In the genomic region with DNA sequence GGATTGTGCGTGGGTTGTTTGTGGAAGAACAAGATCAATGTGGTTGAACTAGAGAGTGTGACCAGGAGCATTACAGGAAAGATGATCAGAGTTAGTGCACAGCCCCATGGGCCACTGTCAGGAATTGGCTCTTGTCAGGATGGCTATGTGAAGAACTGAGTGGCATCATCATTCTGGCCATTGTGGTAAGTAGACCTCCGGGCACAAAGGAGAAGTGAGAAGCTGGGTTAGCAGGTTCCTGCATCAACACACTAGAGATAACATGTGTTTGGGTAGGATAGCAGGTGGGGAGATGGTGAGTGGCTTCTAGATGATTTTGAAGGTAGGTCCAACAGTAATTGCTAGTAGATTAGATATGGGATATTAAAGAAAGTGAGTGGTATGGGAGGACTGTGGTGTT, we compare ENCODE assay signal across 22 cellular contexts.
"Had no signal": no experiment of that assay in that cellular context is flagged by ENCODE, and none has a peak within 500 bp of the region (broad histone marks: within the 10 kb centered on the region; RNA-seq: fewer than 3 reads in every experiment).

No MANE protein-coding gene starts in this region.

- H3K27ac Mint-ChIP-seq: activated B cell treated with CpG ODN at 0.5 μM for 24 hours; activated CD4-positive, alpha-beta T cell treated with anti-CD3 and anti-CD28 coated beads, Interleukin-2, amount 10 ng/mL, durations not matched to agents 24 days and 14 days; activated CD8-positive, alpha-beta memory T cell treated with anti-CD3 and anti-CD28 coated beads, Interleukin-2, amount 10 ng/mL, durations not matched to agents 7 days and 5 days; activated naive CD4-positive, alpha-beta T cell treated with anti-CD3 and anti-CD28 coated beads for 36 hours; activated naive CD8-positive, alpha-beta T cell; activated T-cell treated with anti-CD3 and anti-CD28 coated beads, Interleukin-2, amount 50 U/mL, for 24 hours; activated T-helper 1 cell treated with anti-CD3 and anti-CD28 coated beads, Interleukin-12 subunit alpha, Interleukin-12 subunit beta, Interleukin-2, Interleukin-4 antibody, amounts not matched to agents 30 ng/mL and 10 ng/mL and 1 ng/mL, durations not matched to agents 14 hours and 24 hours and 36 hours; brain had no signal

- H3K27me3 Mint-ChIP-seq: activated B cell treated with CpG ODN at 0.5 μM for 24 hours; activated CD4-positive, alpha-beta T cell treated with anti-CD3 and anti-CD28 coated beads, Interleukin-2, amount 10 ng/mL, durations not matched to agents 24 days and 14 days; activated CD8-positive, alpha-beta memory T cell treated with anti-CD3 and anti-CD28 coated beads, Interleukin-2, amount 10 ng/mL, durations not matched to agents 7 days and 5 days; activated T-cell treated with anti-CD3 and anti-CD28 coated beads, Interleukin-2, amount 50 U/mL, for 24 hours; brain; central memory CD8-positive, alpha-beta T cell had no signal

- H3K9me3 Mint-ChIP-seq: activated B cell treated with CpG ODN at 0.5 μM for 24 hours; activated CD4-positive, alpha-beta T cell treated with anti-CD3 and anti-CD28 coated beads, Interleukin-2, amount 10 ng/mL, durations not matched to agents 24 days and 14 days; activated naive CD4-positive, alpha-beta T cell treated with anti-CD3 and anti-CD28 coated beads for 36 hours; activated T-cell treated with anti-CD3 and anti-CD28 coated beads, Interleukin-2, amount 50 U/mL, for 24 hours; activated T-helper 1 cell treated with anti-CD3 and anti-CD28 coated beads, Interleukin-12 subunit alpha, Interleukin-12 subunit beta, Interleukin-2, Interleukin-4 antibody, amounts not matched to agents 30 ng/mL and 10 ng/mL and 1 ng/mL, durations not matched to agents 14 hours and 24 hours and 36 hours; brain had no signal

- ATAC-seq: activated CD8-positive, alpha-beta memory T cell treated with anti-CD3 and anti-CD28 coated beads, Interleukin-2, amount 10 ng/mL, durations not matched to agents 7 days and 5 days had no signal

- H3K4me1 Mint-ChIP-seq: activated B cell treated with CpG ODN at 0.5 μM for 24 hours; activated CD4-positive, alpha-beta T cell treated with anti-CD3 and anti-CD28 coated beads, Interleukin-2, amount 10 ng/mL, durations not matched to agents 24 days and 14 days; activated CD8-positive, alpha-beta memory T cell treated with anti-CD3 and anti-CD28 coated beads, Interleukin-2, amount 10 ng/mL, durations not matched to agents 7 days and 5 days; central memory CD8-positive, alpha-beta T cell had no signal

- H3K36me3 Mint-ChIP-seq: activated CD8-positive, alpha-beta memory T cell treated with anti-CD3 and anti-CD28 coated beads, Interleukin-2, amount 10 ng/mL, durations not matched to agents 7 days and 5 days; activated naive CD8-positive, alpha-beta T cell; brain had no signal

- DNase-seq: activated B cell treated with CpG ODN at 0.5 μM for 24 hours; activated CD4-positive, alpha-beta T cell treated with anti-CD3 and anti-CD28 coated beads for 1 hour; activated CD4-positive, alpha-beta T cell treated with anti-CD3 and anti-CD28 coated beads, Interleukin-2, amount 10 ng/mL, durations not matched to agents 24 days and 14 days; activated CD4-positive, alpha-beta T cell treated with anti-CD3 and anti-CD28 coated beads, Interleukin-2, amount 50 U/mL, for 48 hours; activated CD8-positive, alpha-beta memory T cell treated with anti-CD3 and anti-CD28 coated beads, Interleukin-2, amount 10 ng/mL, durations not matched to agents 7 days and 5 days; activated effector memory CD4-positive, alpha-beta T cell treated with Interleukin-2 at 50 U/mL for 16 hours; activated naive CD4-positive, alpha-beta T cell treated with anti-CD3 and anti-CD28 coated beads for 36 hours; activated T-cell treated with anti-CD3 and anti-CD28 coated beads, Interleukin-2, amount 50 U/mL, for 24 hours; amygdala; cortex of kidney; NCI-H1048; NCI-H146; NCI-H1930; NCI-H2107; NCI-H345; NCI-H510A treated with DMSO at 0.1 percent for 48 hours; SIG-M5; T-helper 1 cell had no signal

- H3K4me3 Mint-ChIP-seq: activated B cell treated with CpG ODN at 0.5 μM for 24 hours; activated CD4-positive, alpha-beta T cell treated with anti-CD3 and anti-CD28 coated beads, Interleukin-2, amount 10 ng/mL, durations not matched to agents 24 days and 14 days; activated CD8-positive, alpha-beta memory T cell treated with anti-CD3 and anti-CD28 coated beads, Interleukin-2, amount 10 ng/mL, durations not matched to agents 7 days and 5 days; activated naive CD4-positive, alpha-beta T cell treated with anti-CD3 and anti-CD28 coated beads for 36 hours; activated naive CD8-positive, alpha-beta T cell; activated T-cell treated with anti-CD3 and anti-CD28 coated beads, Interleukin-2, amount 50 U/mL, for 24 hours; activated T-helper 1 cell treated with anti-CD3 and anti-CD28 coated beads, Interleukin-12 subunit alpha, Interleukin-12 subunit beta, Interleukin-2, Interleukin-4 antibody, amounts not matched to agents 30 ng/mL and 10 ng/mL and 1 ng/mL, durations not matched to agents 14 hours and 24 hours and 36 hours; brain; central memory CD8-positive, alpha-beta T cell had no signal
